22 cellular contexts compared by ENCODE assay signal in the genomic region with DNA sequence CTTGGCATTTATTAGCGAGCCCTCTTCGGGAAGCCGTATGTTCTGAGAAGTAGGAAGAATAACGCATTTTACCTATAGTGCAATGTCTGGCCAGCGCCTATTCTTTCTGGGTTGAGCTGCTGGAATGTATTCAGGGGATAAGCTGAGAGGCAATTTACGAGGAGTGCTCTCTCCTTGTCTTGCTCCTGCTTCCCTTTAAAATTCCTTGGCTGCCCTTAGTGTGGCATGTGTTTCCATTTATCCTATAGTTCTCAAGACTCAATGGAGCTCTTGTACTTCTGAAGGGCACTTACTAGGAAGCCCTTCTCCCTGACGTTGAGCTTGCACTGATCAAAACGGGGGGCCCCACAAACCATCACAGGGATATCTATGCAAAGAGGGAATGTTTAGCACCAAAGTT.
"Had no signal": no experiment of that assay in that cellular context is flagged by ENCODE, and none has a peak within 500 bp of the region (broad histone marks: within the 10 kb centered on the region; RNA-seq: fewer than 3 reads in every experiment).

No MANE protein-coding gene starts in this region.

- H3K27me3 ChIP-seq: adrenal gland, breast epithelium had no signal

- H3K4me3 ChIP-seq: adrenal gland, breast epithelium had no signal

- H3K36me3 ChIP-seq: adrenal gland, breast epithelium had no signal

- H3K4me1 ChIP-seq: adrenal gland had no signal

- H3K9me3 ChIP-seq: adrenal gland, breast epithelium had no signal

- ATAC-seq: activated CD4-positive, CD25-positive, alpha-beta regulatory T cell treated with anti-CD3 and anti-CD28 coated beads, Interleukin-2, amount 50 U/mL, for 24 hours; activated CD8-positive, alpha-beta T cell treated with anti-CD3 and anti-CD28 coated beads for 36 hours; activated T-cell treated with anti-CD3 and anti-CD28 coated beads, Interleukin-2, amount 50 U/mL, for 72 hours had no signal

- DNase-seq: activated CD4-positive, alpha-beta T cell treated with anti-CD3 and anti-CD28 coated beads for 4 hours; activated CD8-positive, alpha-beta memory T cell treated with anti-CD3 and anti-CD28 coated beads, Interleukin-2, amount 50 U/mL, for 4 hours; activated CD8-positive, alpha-beta T cell treated with anti-CD3 and anti-CD28 coated beads for 36 hours; activated naive CD4-positive, alpha-beta T cell treated with anti-CD3 and anti-CD28 coated beads, Interleukin-2, amount 50 U/mL, for 16 hours; activated naive CD8-positive, alpha-beta T cell treated with anti-CD3 and anti-CD28 coated beads, Interleukin-2, amount 10 ng/mL, durations not matched to agents 7 days and 5 days; activated T-cell treated with anti-CD3 and anti-CD28 coated beads, Interleukin-2, amount 50 U/mL, for 72 hours; adrenal gland; aorta; caudate nucleus; KBM-7; NCI-H1048; NCI-H146; NCI-H187 treated with DMSO at 0.1 percent for 48 hours; NCI-H2081 treated with DMSO at 0.1 percent for 48 hours; NCI-H2171 treated with DMSO at 0.1 percent for 48 hours; NCI-H345; NCI-H510A; NCI-H526 treated with DMSO at 0.1 percent for 48 hours; NCI-H82; SIG-M5 had no signal

- H3K27ac ChIP-seq: adrenal gland had no signal
